In genomic region chr12:132601171-132601883, GRCh38 we compare ENCODE assay signal across 10 cellular contexts. TPM values are rescaled to one million over a fixed set of nuclear protein-coding genes. Genes with fewer than 3 reads are reported as not detected.
DNase-seq lines count a peak whose midpoint lies in the region; ATAC-seq and TF ChIP-seq lines count a peak whose summit lies in the region.
"Had no signal": no experiment of that assay in that cellular context is flagged by ENCODE, and none has a peak within 500 bp of the region (broad histone marks: within the 10 kb centered on the region; RNA-seq: fewer than 3 reads in every experiment).

No MANE protein-coding gene starts in this region.

- H3K27ac Mint-ChIP-seq in activated naive CD4-positive, alpha-beta T cell treated with anti-CD3 and anti-CD28 coated beads for 36 hours, result no peak overlapping the region
- no peak overlapping the region for H3K27ac Mint-ChIP-seq in activated naive CD4-positive, alpha-beta T cell treated with anti-CD3 and anti-CD28 coated beads, Interleukin-2, amount 50 U/mL, for 72 hours
- H3K27ac Mint-ChIP-seq in activated B cell treated with CpG ODN at 0.5 μM for 24 hours, result no peak overlapping the region

- TF ChIP-seq POLR2A in suprapubic skin (IDR thresholded peaks at IDR 0.05), result no peak

- H3K36me3 ChIP-seq in liver (ENCODE audit: control insufficient read depth in 4 of 4, insufficient read depth in 3 of 4, low read depth in 1 of 4, low read length in 3 of 4) (no peaks in the 10 kb centered on the region), suprapubic skin (no peaks in the 10 kb centered on the region)

- peak overlapping the region; percentile 57 for H3K4me3 Mint-ChIP-seq in activated naive CD4-positive, alpha-beta T cell treated with anti-CD3 and anti-CD28 coated beads for 36 hours
- peak overlapping the region; percentile 79 for H3K4me3 Mint-ChIP-seq in activated B cell treated with CpG ODN at 0.5 μM for 24 hours

- peaks cover 9 to 47% (median 30%) of the 10 kb centered on the region in 4 donors for H3K4me1 ChIP-seq in liver (ENCODE audit: control insufficient read depth in 4 of 4, insufficient read depth in 4 of 4, low read length in 3 of 4)
- peaks cover 32% of the 10 kb centered on the region for H3K4me1 ChIP-seq in suprapubic skin

- ATAC-seq in activated naive CD4-positive, alpha-beta T cell treated with anti-CD3 and anti-CD28 coated beads, Interleukin-2, amount 50 U/mL, for 72 hours, result no peak
- ATAC-seq in activated B cell treated with CpG ODN at 0.5 μM for 24 hours (ENCODE audit: low read depth), result no peak
- ATAC-seq in GM19035 (IDR thresholded peaks at IDR 0.05; ENCODE audit: unreplicated experiment), result no peak
- ATAC-seq in GM18498 (IDR thresholded peaks at IDR 0.05; ENCODE audit: unreplicated experiment), result no peak

- peak overlapping the region in 2 of 3 donors; percentile 39 to 65 for H3K4me3 ChIP-seq in liver (ENCODE audit: low read depth in 1 of 3, low read length in 3 of 3)
- peak overlapping the region; percentile 46 for H3K4me3 ChIP-seq in suprapubic skin

- TF ChIP-seq EP300 in suprapubic skin (IDR thresholded peaks at IDR 0.05), result no peak

- 75% methylated on average over 31 of the region's 31 CpGs for WGBS in liver
- WGBS in suprapubic skin, result 71% methylated on average over 20 of the region's 31 CpGs

- peaks cover 60% of the 10 kb centered on the region for H3K27me3 Mint-ChIP-seq in activated naive CD4-positive, alpha-beta T cell treated with anti-CD3 and anti-CD28 coated beads for 36 hours (ENCODE audit: low read depth)
- peaks cover 15% of the 10 kb centered on the region for H3K27me3 Mint-ChIP-seq in activated B cell treated with CpG ODN at 0.5 μM for 24 hours

- H3K27ac ChIP-seq in liver (ENCODE audit: low read depth in 1 of 2, low read length in 2 of 2) (peak overlapping the region; percentile 57 to 75), suprapubic skin (no peak overlapping the region)

- DNase-seq in activated naive CD4-positive, alpha-beta T cell treated with anti-CD3 and anti-CD28 coated beads for 36 hours, result no peak
- DNase-seq in activated naive CD4-positive, alpha-beta T cell treated with anti-CD3 and anti-CD28 coated beads, Interleukin-2, amount 50 U/mL, for 72 hours (ENCODE audit: low spot score in 2 of 2), result no peak
- DNase-seq in activated B cell treated with CpG ODN at 0.5 μM for 24 hours, result no peak
- no peak for DNase-seq in suprapubic skin (ENCODE audit: low spot score in 2 of 2)
- DNase-seq in T1000 (lab: John Stamatoyannopoulos, UW), result no peak

- no peak for TF ChIP-seq RAD21 in liver (IDR thresholded peaks at IDR 0.05)

- H3K9me3 ChIP-seq in liver (ENCODE audit: control insufficient read depth in 4 of 4, low read length in 3 of 4), result no peaks in the 10 kb centered on the region
- no peaks in the 10 kb centered on the region for H3K9me3 ChIP-seq in suprapubic skin

- H3K9me3 Mint-ChIP-seq in activated naive CD4-positive, alpha-beta T cell treated with anti-CD3 and anti-CD28 coated beads for 36 hours, result no peaks in the 10 kb centered on the region
- H3K9me3 Mint-ChIP-seq in activated naive CD4-positive, alpha-beta T cell treated with anti-CD3 and anti-CD28 coated beads, Interleukin-2, amount 50 U/mL, for 72 hours, result no peaks in the 10 kb centered on the region
- H3K9me3 Mint-ChIP-seq in activated B cell treated with CpG ODN at 0.5 μM for 24 hours, result no peaks in the 10 kb centered on the region

- H3K4me1 Mint-ChIP-seq in activated naive CD4-positive, alpha-beta T cell treated with anti-CD3 and anti-CD28 coated beads for 36 hours (ENCODE audit: low read depth), result peaks cover 32% of the 10 kb centered on the region
- peaks cover 27% of the 10 kb centered on the region for H3K4me1 Mint-ChIP-seq in activated B cell treated with CpG ODN at 0.5 μM for 24 hours

- no peaks in the 10 kb centered on the region for H3K27me3 ChIP-seq in liver (ENCODE audit: control insufficient read depth in 4 of 4, insufficient read depth in 4 of 4, low read length in 3 of 4)
- H3K27me3 ChIP-seq in suprapubic skin, result peaks cover 51% of the 10 kb centered on the region

- TF ChIP-seq CTCF in activated B cell treated with CpG ODN at 0.5 μM for 24 hours (IDR thresholded peaks at IDR 0.05) (no peak), liver (IDR thresholded peaks at IDR 0.05; ENCODE audit: low read depth, low read length, missing input control) (no peak), suprapubic skin (IDR thresholded peaks at IDR 0.05) (no peak)

- H3K9ac ChIP-seq in liver (ENCODE audit: low read depth in 1 of 2, low read length in 2 of 2), result peak overlapping the region; percentile 50 to 60

- POLR2A ChIA-PET in activated B cell treated with CpG ODN at 0.5 μM for 24 hours (lab: Charles Lee), result no interaction called here

- intact Hi-C loops in activated naive CD4-positive, alpha-beta T cell treated with anti-CD3 and anti-CD28 coated beads for 36 hours (cut with micrococcal nuclease), result no loop called here
- intact Hi-C loops in activated B cell treated with CpG ODN at 0.5 μM for 24 hours (cut with micrococcal nuclease), result loop anchor here (2.0 kb wide), 1 partner anchor 37 kb away; no protein-coding TSS in a partner anchor

- no peaks in the 10 kb centered on the region for H3K36me3 Mint-ChIP-seq in activated naive CD4-positive, alpha-beta T cell treated with anti-CD3 and anti-CD28 coated beads for 36 hours (ENCODE audit: low read depth)
- H3K36me3 Mint-ChIP-seq in activated naive CD4-positive, alpha-beta T cell treated with anti-CD3 and anti-CD28 coated beads, Interleukin-2, amount 50 U/mL, for 72 hours, result peaks cover 0 to 6% of the 10 kb centered on the region in 2 donors
- H3K36me3 Mint-ChIP-seq in activated B cell treated with CpG ODN at 0.5 μM for 24 hours (ENCODE audit: low read depth), result peaks cover 2% of the 10 kb centered on the region

- CTCF ChIA-PET in activated naive CD4-positive, alpha-beta T cell treated with anti-CD3 and anti-CD28 coated beads for 36 hours (lab: Charles Lee), result interaction anchor here (2.9 kb wide), 1 partner anchor 15 kb away, joined by 20 read pairs; no protein-coding TSS in a partner anchor
- CTCF ChIA-PET in activated B cell treated with CpG ODN at 0.5 μM for 24 hours (lab: Charles Lee), result interaction anchor here (1.1 to 1.4 kb wide), 2 partner anchors 14 to 186 kb away, joined by 3 to 4 read pairs; no protein-coding TSS in a partner anchor

TF ChIP-seq in liver, 16 proteins besides CTCF, POLR2A, EP300 and RAD21 (continues in another document):
- TF ChIP-seq ZBTB33 (IDR thresholded peaks at IDR 0.05) (no peak), REST (IDR thresholded peaks at IDR 0.05) (no peak), SP1 (IDR thresholded peaks at IDR 0.05) (no peak), YY1 (IDR thresholded peaks at IDR 0.05) (no peak), TAF1 (conservative IDR thresholded peaks at IDR 0.05) (no peak), HNF4A (conservative IDR thresholded peaks at IDR 0.05) (no peak), GABPA (IDR thresholded peaks at IDR 0.05 in 1 of 2, conservative IDR thresholded peaks at IDR 0.05 in 1 of 2) (no peak), RXRA (IDR thresholded peaks at IDR 0.05) (no peak), JUND (IDR thresholded peaks at IDR 0.05) (no peak)

RNA-seq across cellular contexts. Expression of gene LRCOL1, which starts 9.1 kb away (rescaled TPM):
- total RNA-seq in activated naive CD4-positive, alpha-beta T cell treated with anti-CD3 and anti-CD28 coated beads for 36 hours, result not detected
- not detected for total RNA-seq in activated naive CD4-positive, alpha-beta T cell treated with anti-CD3 and anti-CD28 coated beads, Interleukin-2, amount 50 U/mL, for 72 hours
- total RNA-seq in activated B cell treated with CpG ODN at 0.5 μM for 24 hours, result not detected in 2 replicates
- total RNA-seq in liver, result 1 to 10 TPM in 1 of 2 donors, not detected in 1; 2.6 TPM
- polyA plus RNA-seq in liver, result 10 to 100 TPM in 1 of 2 donors, 1 to 10 TPM in 1; 5.9 to 40.7 TPM
- not detected for total RNA-seq in suprapubic skin
- total RNA-seq: bronchial epithelial cell, NCI-H460 had no signal

RNA-seq across cellular contexts. Expression of gene P2RX2, which starts 17.2 kb away (rescaled TPM):
- not detected for total RNA-seq in activated naive CD4-positive, alpha-beta T cell treated with anti-CD3 and anti-CD28 coated beads for 36 hours
- total RNA-seq in activated naive CD4-positive, alpha-beta T cell treated with anti-CD3 and anti-CD28 coated beads, Interleukin-2, amount 50 U/mL, for 72 hours, result not detected
- total RNA-seq in activated B cell treated with CpG ODN at 0.5 μM for 24 hours (not detected in 2 replicates), liver (not detected), suprapubic skin (not detected)
- not detected for polyA plus RNA-seq in liver
- total RNA-seq: bronchial epithelial cell, NCI-H460 had no signal
